In the genomic region with DNA sequence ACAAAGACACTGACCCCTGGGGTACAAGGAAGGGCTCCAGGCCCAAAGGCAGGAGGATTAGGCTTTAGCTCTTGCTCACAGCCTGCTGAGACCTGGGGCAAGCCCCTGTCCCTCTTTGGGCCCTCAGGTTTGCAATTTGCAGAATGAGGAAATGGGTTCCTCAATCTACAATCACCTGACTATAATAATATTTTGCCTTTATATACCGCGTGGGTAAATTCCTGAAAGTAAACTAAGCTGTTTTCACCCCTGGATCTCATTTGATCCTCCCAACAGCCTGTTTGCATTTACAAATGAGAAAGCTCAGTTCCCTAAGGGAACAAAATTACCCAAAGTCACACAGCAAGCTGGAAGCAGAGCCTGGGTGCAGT, we compare ENCODE assay signal across 8 cellular contexts. TPM values are rescaled to one million over a fixed set of nuclear protein-coding genes. Genes with fewer than 3 reads are reported as not detected.
DNase-seq lines count a peak whose midpoint lies in the region; ATAC-seq, FAIRE-seq and TF ChIP-seq lines count a peak whose summit lies in the region.

No MANE protein-coding gene starts in this region.

- ATAC-seq in activated T-cell treated with anti-CD3 and anti-CD28 coated beads, Interleukin-2, amount 50 U/mL, for 72 hours (replicated peaks in 1 of 2): no peak
- no peak for ATAC-seq in GM19455 (IDR thresholded peaks at IDR 0.05; ENCODE audit: unreplicated experiment)

- H3K4me3 ChIP-seq in keratinocyte (ENCODE audit: control insufficient read depth in 2 of 3, extremely low read depth in 1 of 3, insufficient read depth in 2 of 3, low read depth in 1 of 3, low read length in 3 of 3): peak overlapping the region in 1 of 3 experiments; percentile 41

- no peaks in the 10 kb centered on the region for H3K36me3 Mint-ChIP-seq in T-helper 2 cell treated with Interferon-gamma antibody and Interleukin-4, amounts not matched to agents 5 μg/mL and 100 μg/mL, for 36 hours (ENCODE audit: low read depth)
- H3K36me3 Mint-ChIP-seq in activated T-cell treated with anti-CD3 and anti-CD28 coated beads, Interleukin-2, amount 50 U/mL, for 72 hours (ENCODE audit: insufficient read depth in 2 of 2): no peaks in the 10 kb centered on the region

- H3K4me3 Mint-ChIP-seq in T-helper 2 cell treated with Interferon-gamma antibody and Interleukin-4, amounts not matched to agents 5 μg/mL and 100 μg/mL, for 36 hours: peak overlapping the region; percentile 97
- peak overlapping the region; percentile 79 to 91 for H3K4me3 Mint-ChIP-seq in activated T-cell treated with anti-CD3 and anti-CD28 coated beads, Interleukin-2, amount 50 U/mL, for 72 hours

- DNase-seq in T-helper 2 cell treated with Interferon-gamma antibody and Interleukin-4, amounts not matched to agents 5 μg/mL and 100 μg/mL, for 36 hours (ENCODE audit: low spot score): no peak
- DNase-seq in T-helper 2 cell (no peak), keratinocyte (ENCODE audit: low read depth, low spot score) (no peak), NCI-H510A (lab: John Stamatoyannopoulos, UW) (no peak)
- no peak for DNase-seq in activated T-cell treated with anti-CD3 and anti-CD28 coated beads, Interleukin-2, amount 50 U/mL, for 72 hours
- DNase-seq in stimulated activated CD4-positive, alpha-beta T cell treated with anti-CD3 and anti-CD28 coated beads, Interleukin-2, amount 100 ng/mL, for 24 hours: no peak

- dilution Hi-C loops in keratinocyte (cut with MboI; ENCODE audit: extremely low pct_ligation_motif_present, low sequenced_read_pairs): no loop called here

- H3K27me3 Mint-ChIP-seq in T-helper 2 cell treated with Interferon-gamma antibody and Interleukin-4, amounts not matched to agents 5 μg/mL and 100 μg/mL, for 36 hours (ENCODE audit: low read depth): no peaks in the 10 kb centered on the region
- no peaks in the 10 kb centered on the region for H3K27me3 Mint-ChIP-seq in activated T-cell treated with anti-CD3 and anti-CD28 coated beads, Interleukin-2, amount 50 U/mL, for 72 hours (ENCODE audit: low read depth)

- H3K9me3 Mint-ChIP-seq in T-helper 2 cell treated with Interferon-gamma antibody and Interleukin-4, amounts not matched to agents 5 μg/mL and 100 μg/mL, for 36 hours: no peaks in the 10 kb centered on the region
- no peaks in the 10 kb centered on the region for H3K9me3 Mint-ChIP-seq in activated T-cell treated with anti-CD3 and anti-CD28 coated beads, Interleukin-2, amount 50 U/mL, for 72 hours

- H3K27ac ChIP-seq in keratinocyte (ENCODE audit: control insufficient read depth, insufficient read depth, low read length): peak overlapping the region; percentile 92
- peak overlapping the region; percentile 98 for H3K27ac ChIP-seq in temporal lobe (ENCODE audit: low read depth, low read length)

- H3K9ac ChIP-seq in keratinocyte (ENCODE audit: control insufficient read depth, extremely low read depth, insufficient read depth, low read length): peak overlapping the region; percentile 86

- H3K27ac Mint-ChIP-seq in T-helper 2 cell treated with Interferon-gamma antibody and Interleukin-4, amounts not matched to agents 5 μg/mL and 100 μg/mL, for 36 hours: peak overlapping the region; percentile 99
- H3K27ac Mint-ChIP-seq in activated T-cell treated with anti-CD3 and anti-CD28 coated beads, Interleukin-2, amount 50 U/mL, for 72 hours: peak overlapping the region; percentile 81

- peak overlapping the region; percentile 64 for H2AFZ ChIP-seq in keratinocyte (ENCODE audit: control insufficient read depth, low read length)

- no peaks in the 10 kb centered on the region for H4K20me1 ChIP-seq in keratinocyte (ENCODE audit: control insufficient read depth, extremely low read depth, insufficient read depth, low read length)

- H3K9me3 ChIP-seq in keratinocyte (ENCODE audit: control insufficient read depth, low read depth, low read length): no peaks in the 10 kb centered on the region

- no peaks in the 10 kb centered on the region for H3K36me3 ChIP-seq in keratinocyte (ENCODE audit: control insufficient read depth in 2 of 2, extremely low read depth in 1 of 2, insufficient read depth in 2 of 2, low read length in 2 of 2)

- H3K9me1 ChIP-seq in keratinocyte (ENCODE audit: control insufficient read depth, extremely low read depth, insufficient read depth, low read length): no peaks in the 10 kb centered on the region

- peaks cover 24% of the 10 kb centered on the region for H3K4me1 ChIP-seq in keratinocyte (ENCODE audit: control insufficient read depth, extremely low read depth, insufficient read depth, low read length)

- H3K27me3 ChIP-seq in keratinocyte (ENCODE audit: control insufficient read depth, extremely low read depth, insufficient read depth, low read length): no peaks in the 10 kb centered on the region

- no peaks in the 10 kb centered on the region for H3K79me2 ChIP-seq in keratinocyte (ENCODE audit: control insufficient read depth, insufficient read depth, low read length)

- peaks cover 17% of the 10 kb centered on the region for H3K4me1 Mint-ChIP-seq in T-helper 2 cell treated with Interferon-gamma antibody and Interleukin-4, amounts not matched to agents 5 μg/mL and 100 μg/mL, for 36 hours (ENCODE audit: low read depth)
- H3K4me1 Mint-ChIP-seq in activated T-cell treated with anti-CD3 and anti-CD28 coated beads, Interleukin-2, amount 50 U/mL, for 72 hours (ENCODE audit: low read depth): peaks cover 32% of the 10 kb centered on the region

- TF ChIP-seq CTCF in keratinocyte (optimal IDR thresholded peaks at IDR 0.05 in 1 of 3, IDR thresholded peaks at IDR 0.05 in 1 of 3, conservative IDR thresholded peaks at IDR 0.05 in 1 of 3; ENCODE audit: extremely low read depth in 1 of 3, insufficient read depth in 2 of 3, low read length in 3 of 3): no peak

- no peak for FAIRE-seq in keratinocyte (lab: Jason Lieb, UNC)

- peak overlapping the region; percentile 90 for H3K4me2 ChIP-seq in keratinocyte (ENCODE audit: control insufficient read depth, extremely low read depth, insufficient read depth, low read depth, low read length)

RNA-seq across cellular contexts. Expression of a gene that starts 0.8 kb away (rescaled TPM):
- 10 to 100 TPM; 31.9 to 41.3 TPM for total RNA-seq in activated T-cell treated with anti-CD3 and anti-CD28 coated beads, Interleukin-2, amount 50 U/mL, for 72 hours
- polyA plus RNA-seq in keratinocyte: 67.0 to 115 TPM (median 79.2 TPM) in 3 replicates
- polyA plus RNA-seq in keratinocyte (2011; ENCODE audit: low read depth): 37.5 TPM
- polyA plus RNA-seq in keratinocyte (2011; cell fraction: cytosol; rRNA removed): 85.7 and 109 TPM in 2 replicates
- 33.0 and 34.4 TPM in 2 replicates for polyA plus RNA-seq in keratinocyte (2011; cell fraction: nucleus; rRNA removed)
- 60.4 and 67.0 TPM in 2 replicates for polyA plus RNA-seq in keratinocyte (2012; ENCODE audit: low replicate concordance)
- 60.1 to 123 TPM (median 113 TPM) in 3 replicates for polyA minus RNA-seq in keratinocyte
- polyA minus RNA-seq in keratinocyte (2011; cell fraction: cytosol; rRNA and poly(A)+ RNA removed): 104 TPM
- polyA minus RNA-seq in keratinocyte (2011; cell fraction: nucleus; rRNA and poly(A)+ RNA removed): 18.1 and 21.2 TPM in 2 replicates
- total RNA-seq in temporal lobe: 18.9 TPM

RNA-seq across cellular contexts. Expression of a gene that starts 21.1 kb away (rescaled TPM):
- 10 to 100 TPM; 55.8 to 56.0 TPM for total RNA-seq in activated T-cell treated with anti-CD3 and anti-CD28 coated beads, Interleukin-2, amount 50 U/mL, for 72 hours
- 8.0 to 18.3 TPM (median 9.9 TPM) in 3 replicates for polyA plus RNA-seq in keratinocyte
- polyA plus RNA-seq in keratinocyte (2011; ENCODE audit: low read depth): 15.6 TPM
- polyA plus RNA-seq in keratinocyte (2011; cell fraction: cytosol; rRNA removed): 1.3 and 2.6 TPM in 2 replicates
- polyA plus RNA-seq in keratinocyte (2011; cell fraction: nucleus; rRNA removed): 62.1 and 74.2 TPM in 2 replicates
- 5.4 and 39.3 TPM in 2 replicates for polyA plus RNA-seq in keratinocyte (2012; ENCODE audit: low replicate concordance)
- 7.0 to 9.6 TPM (median 7.1 TPM) in 3 replicates for polyA minus RNA-seq in keratinocyte
- polyA minus RNA-seq in keratinocyte (2011; cell fraction: cytosol; rRNA and poly(A)+ RNA removed): 3.1 TPM
- 9.6 and 17.8 TPM in 2 replicates for polyA minus RNA-seq in keratinocyte (2011; cell fraction: nucleus; rRNA and poly(A)+ RNA removed)
- 4.7 TPM for total RNA-seq in temporal lobe

RNA-seq across cellular contexts. Expression of a gene that starts 40.9 kb away (rescaled TPM):
- total RNA-seq in activated T-cell treated with anti-CD3 and anti-CD28 coated beads, Interleukin-2, amount 50 U/mL, for 72 hours: 10 to 100 TPM; 81.7 to 93.4 TPM
- 32.8 to 41.4 TPM (median 36.1 TPM) in 3 replicates for polyA plus RNA-seq in keratinocyte
- 66.3 TPM for polyA plus RNA-seq in keratinocyte (2011; ENCODE audit: low read depth)
- 15.4 and 32.8 TPM in 2 replicates for polyA plus RNA-seq in keratinocyte (2011; cell fraction: cytosol; rRNA removed)
- polyA plus RNA-seq in keratinocyte (2011; cell fraction: nucleus; rRNA removed): 67.7 and 82.5 TPM in 2 replicates
- polyA plus RNA-seq in keratinocyte (2012; ENCODE audit: low replicate concordance): 37.8 and 43.0 TPM in 2 replicates
- polyA minus RNA-seq in keratinocyte: 55.8 to 89.2 TPM (median 62.3 TPM) in 3 replicates
- polyA minus RNA-seq in keratinocyte (2011; cell fraction: cytosol; rRNA and poly(A)+ RNA removed): 79.2 TPM
- 59.9 and 66.4 TPM in 2 replicates for polyA minus RNA-seq in keratinocyte (2011; cell fraction: nucleus; rRNA and poly(A)+ RNA removed)
- total RNA-seq in temporal lobe: 30.0 TPM

Comparison
In these comparisons a context has a peak if more than half of its experiments do, and no peak if none do; other contexts are left out.
1. RNA of a gene that starts 21.1 kb away (total RNA-seq): 55.8 to 56.0 TPM in activated T-cell treated with anti-CD3 and anti-CD28 coated beads, Interleukin-2, amount 50 U/mL, for 72 hours; 4.7 TPM in temporal lobe (single experiment); every median in the first group is over 10 times any median in the second.